In genomic region chr12:132015686-132016430, GRCh38 we compare ENCODE assay signal across 22 cellular contexts.
"Had no signal": no experiment of that assay in that cellular context is flagged by ENCODE, and none has a peak within 500 bp of the region (broad histone marks: within the 10 kb centered on the region; RNA-seq: fewer than 3 reads in every experiment).

No MANE protein-coding gene starts in this region.

- H3K27me3 ChIP-seq: hepatocyte, right lobe of liver, spleen, suprapubic skin, thyroid gland had no signal

- H3K4me1 ChIP-seq: parathyroid adenoma, psoas muscle, right lobe of liver, spleen, suprapubic skin had no signal

- H3K9me3 ChIP-seq: psoas muscle, right lobe of liver, spleen, suprapubic skin, thyroid gland had no signal

- DNase-seq: effector CD4-positive, alpha-beta T cell; foreskin melanocyte; head of caudate nucleus; left colon; mesendoderm; naive B cell; psoas muscle; retina; spleen; stimulated activated CD4-positive, alpha-beta T cell treated with anti-CD3 and anti-CD28 coated beads, Interleukin-15, amount 100 ng/mL, for 24 hours; stimulated activated CD4-positive, alpha-beta T cell treated with anti-CD3 and anti-CD28 coated beads, Interleukin-1b, Interleukin-23, amount 100 ng/mL, for 48 hours; stimulated activated CD4-positive, alpha-beta T cell treated with anti-CD3 and anti-CD28 coated beads, Interleukin-4, amount 100 ng/mL, for 24 hours; stimulated activated naive CD4-positive, alpha-beta T cell had no signal

- H3K4me3 Mint-ChIP-seq: naive B cell, nephron, type B pancreatic cell had no signal

- H2AFZ ChIP-seq: hepatocyte, parathyroid adenoma had no signal

- H3K27ac Mint-ChIP-seq: nephron, type B pancreatic cell had no signal

- H3K27me3 Mint-ChIP-seq: naive B cell, type B pancreatic cell had no signal

- H3K9ac ChIP-seq: parathyroid adenoma had no signal

- H3K4me3 ChIP-seq: coronary artery, hepatocyte, psoas muscle, right lobe of liver, spleen, suprapubic skin, thyroid gland had no signal

- H3K9me3 Mint-ChIP-seq: naive B cell, nephron, type B pancreatic cell had no signal

- H3K4me2 ChIP-seq: hepatocyte had no signal

- H3K27ac ChIP-seq: coronary artery, hepatocyte, parathyroid adenoma, psoas muscle, right lobe of liver, spleen, suprapubic skin, thyroid gland had no signal

- H3K4me1 Mint-ChIP-seq: nephron had no signal

- ATAC-seq: left colon, psoas muscle, right lobe of liver had no signal

- H3K79me2 ChIP-seq: hepatocyte, parathyroid adenoma had no signal

- FAIRE-seq: urothelium cell line had no signal
